In genomic region chr11:64723117-64723906, GRCh38 we compare ENCODE assay signal across 8 cellular contexts. TPM values are rescaled to one million over a fixed set of nuclear protein-coding genes. Genes with fewer than 3 reads are reported as not detected.
DNase-seq lines count a peak whose midpoint lies in the region; ATAC-seq and TF ChIP-seq lines count a peak whose summit lies in the region.

TSS of gene NRXN2 (minus strand) at chr11:64723197. CDS start at chr11:64713699, 9,498 bp downstream.

- H3K9me3 ChIP-seq in ascending aorta = no peaks in the 10 kb centered on the region
- H3K9me3 ChIP-seq in aorta (ENCODE audit: control insufficient read depth, low read length) = no peaks in the 10 kb centered on the region

- 2% methylated on average over 53 to 66 of the region's 66 CpGs for WGBS in aorta, 2 donors

- DNase-seq in GDM1 (lab: John Stamatoyannopoulos, UW) (peak; percentile 70), NCI-H1105 treated with DMSO at 0.1 percent for 48 hours (lab: John Stamatoyannopoulos, UW) (peak; percentile 85), T-helper 2 cell (peak; percentile 67 to 92 (median 81)), ascending aorta (ENCODE audit: low spot score in 2 of 2) (peak in 1 of 2 donors; percentile 85), hepatic stellate cell (ENCODE audit: low spot score) (peak; percentile 98), retina (peak; percentile 93), aorta (peak; percentile 91 to 95)

- peak; percentile 78 for ATAC-seq in HG02571 (IDR thresholded peaks at IDR 0.05; ENCODE audit: unreplicated experiment)
- peak; percentile 92 for ATAC-seq in aorta (ENCODE audit: low FRiP score)

- H3K27ac ChIP-seq in ascending aorta (peak within 1 kb of the TSS; percentile 36 to 61), aorta (ENCODE audit: low read depth in 1 of 2, low read length in 2 of 2) (no peak within 1 kb of the TSS)

- H3K4me1 ChIP-seq in ascending aorta (peaks cover 0 to 7% of the 10 kb centered on the region in 2 donors), aorta (ENCODE audit: control insufficient read depth in 1 of 2, insufficient read depth in 2 of 2, low read length in 2 of 2) (no peaks in the 10 kb centered on the region)

- H3K27me3 ChIP-seq in ascending aorta (no peaks in the 10 kb centered on the region), aorta (ENCODE audit: control insufficient read depth in 1 of 2, insufficient read depth in 2 of 2, low read length in 1 of 2) (no peaks in the 10 kb centered on the region)

- intact Hi-C loops in ascending aorta (cut with DNase I) = loop anchor here (1.0 kb wide), 3 partner anchors 35 to 170 kb away; no protein-coding TSS in a partner anchor
- intact Hi-C loops in aorta (cut with DNase I) = loop anchor here in 1 of 2 donors (1.0 to 5.0 kb wide), 2 partner anchors 66 to 170 kb away; no protein-coding TSS in a partner anchor

- TF ChIP-seq CTCF in ascending aorta (IDR thresholded peaks at IDR 0.05) = peak; percentile 94 to 100 (median 96)

- H3K36me3 ChIP-seq in ascending aorta (peaks cover 0 to 8% of the 10 kb centered on the region in 2 donors), aorta (ENCODE audit: control insufficient read depth in 1 of 2, insufficient read depth in 2 of 2, low read length in 1 of 2) (no peaks in the 10 kb centered on the region)

- H3K4me3 ChIP-seq in ascending aorta (peak within 1 kb of the TSS; percentile 70 to 82), aorta (ENCODE audit: low read length in 2 of 2) (peak within 1 kb of the TSS; percentile 48 to 84)

RNA-seq across cellular contexts. Expression of gene NRXN2, which starts in this region (rescaled TPM):
- total RNA-seq in ascending aorta (26.0 TPM), aorta (10 to 100 TPM; 21.6 to 35.9 TPM)
- polyA plus RNA-seq in aorta = 1 to 10 TPM; 2.6 to 9.6 TPM

Comparison
In these comparisons a context has a peak if more than half of its experiments do, and no peak if none do; other contexts are left out.
1. H3K27ac ChIP-seq: peak in ascending aorta (2 of 2); none in aorta (0 of 2).